Comparison of ENCODE assay signal across 8 cellular contexts in the genomic region with DNA sequence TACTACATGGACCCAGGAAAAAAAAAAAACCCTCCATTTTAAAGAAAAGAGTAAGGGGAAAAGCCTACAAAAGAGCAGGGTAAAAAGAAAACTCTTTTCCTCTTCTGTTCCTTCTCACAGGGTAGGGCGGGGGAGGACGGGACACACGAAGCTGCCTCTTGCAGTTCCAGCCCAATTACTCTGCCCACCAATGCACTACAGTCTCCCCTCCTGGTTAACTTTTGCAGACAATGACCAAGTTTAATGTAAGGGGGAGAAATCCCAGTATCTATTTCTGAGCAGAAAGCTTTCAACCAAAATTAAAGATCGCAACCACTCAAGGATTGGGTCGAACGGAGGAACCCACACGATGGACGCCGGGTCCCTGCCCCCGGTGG. TPM values are rescaled to one million over a fixed set of nuclear protein-coding genes. Genes with fewer than 3 reads are reported as not detected.
A peak's percentile ranks its signal among the peaks of the same experiment; 100 is the strongest.
DNase-seq lines count a peak whose midpoint lies in the region; ATAC-seq and TF ChIP-seq lines count a peak whose summit lies in the region.

No MANE protein-coding gene starts in this region.

- no peak for DNase-seq in right atrium auricular region (ENCODE audit: low spot score)
- no peak for DNase-seq in Right ventricle myocardium superior
- peak; percentile 11 for DNase-seq in SW480 (ENCODE audit: low spot score)
- peak; percentile 27 for DNase-seq in fibroblast of peridontal ligament (ENCODE audit: extremely low read depth)
- no peak for DNase-seq in psoas muscle
- no peak for DNase-seq in GM10248 (ENCODE audit: extremely low spot score)
- DNase-seq in iPS-NIHi7 (ENCODE audit: extremely low spot score) = no peak
- DNase-seq in UCSD-AML1 (lab: John Stamatoyannopoulos, UW; ENCODE audit: unreplicated experiment) = no peak

- H3K27ac ChIP-seq in right atrium auricular region (peak overlapping the region; percentile 49 to 76), psoas muscle (peak overlapping the region; percentile 78)

- 3 to 5% (median 4%) methylated on average over 9 to 10 of the region's 10 CpGs for WGBS in psoas muscle, 3 donors

- H3K27me3 ChIP-seq in right atrium auricular region (no peaks in the 10 kb centered on the region), psoas muscle (ENCODE audit: insufficient read depth in 3 of 3, low read length in 2 of 3) (no peaks in the 10 kb centered on the region)

- H3K36me3 ChIP-seq in right atrium auricular region (no peaks in the 10 kb centered on the region), psoas muscle (ENCODE audit: insufficient read depth in 1 of 2, low read depth in 1 of 2) (no peaks in the 10 kb centered on the region)

- H3K4me3 ChIP-seq in right atrium auricular region (peak overlapping the region; percentile 57 to 82), psoas muscle (peak overlapping the region; percentile 80)

- no peak for ATAC-seq in Right ventricle myocardium superior (ENCODE audit: poor library complexity)
- no peak for ATAC-seq in psoas muscle

- intact Hi-C loops in Right ventricle myocardium superior (cut with DNase I) = no loop called here
- intact Hi-C loops in psoas muscle (cut with DNase I) = loop anchor here in 1 of 2 donors (10.0 kb wide), 1 partner anchor 68 kb away; a partner anchor contains a TSS

- CTCF ChIA-PET in GM10248 (lab: Yijun Ruan, JAX) = interaction anchor here (1.0 to 2.5 kb wide), 3 partner anchors 15 to 324 kb away, joined by 3 to 7 read pairs (median 3); no protein-coding TSS in a partner anchor

- POLR2A ChIA-PET in GM10248 (lab: Yijun Ruan, JAX) = no interaction called here

- no peak for TF ChIP-seq CTCF in right atrium auricular region (IDR thresholded peaks at IDR 0.05)
- no peak for TF ChIP-seq CTCF in psoas muscle (IDR thresholded peaks at IDR 0.05)
- no peak for TF ChIP-seq CTCF in GM10248 (IDR thresholded peaks at IDR 0.05; ENCODE audit: control extremely low read depth, extremely low read depth, low read depth, missing control alignments)

- H3K4me1 ChIP-seq in right atrium auricular region (peaks cover 0 to 55% of the 10 kb centered on the region in 2 donors), psoas muscle (peaks cover 48% of the 10 kb centered on the region)

- H3K9me3 ChIP-seq in right atrium auricular region (no peaks in the 10 kb centered on the region), psoas muscle (no peaks in the 10 kb centered on the region)

RNA-seq across cellular contexts. Expression of a gene that starts 1.3 kb away (rescaled TPM):
- total RNA-seq in right atrium auricular region (10 to 100 TPM; 14.1 to 18.5 TPM), Right ventricle myocardium superior (23.2 TPM), psoas muscle (10 to 100 TPM; 21.7 to 28.2 (median 24.8) TPM)
- polyA plus RNA-seq in psoas muscle = 10 to 100 TPM in 1 of 3 donors, 1 to 10 TPM in 2; 7.5 to 16.5 (median 8.6) TPM

RNA-seq across cellular contexts. Expression of a gene that starts 41.3 kb away (rescaled TPM):
- total RNA-seq in right atrium auricular region (10 to 100 TPM in 1 of 2 donors, 1 to 10 TPM in 1; 7.8 to 11.2 TPM), Right ventricle myocardium superior (4.9 TPM), psoas muscle (1 to 10 TPM; 2.4 to 4.3 (median 4.2) TPM)
- polyA plus RNA-seq in psoas muscle = 1 to 10 TPM; 1.2 to 8.7 (median 2.7) TPM

Comparison
In these comparisons a context has a peak if more than half of its experiments do, and no peak if none do; other contexts are left out.
1. DNase-seq: peak in SW480 (single experiment) and fibroblast of peridontal ligament (single experiment); none in right atrium auricular region (single experiment), Right ventricle myocardium superior (single experiment), psoas muscle (0 of 2), GM10248 (single experiment), iPS-NIHi7 (single experiment) and UCSD-AML1 (single experiment).